ENCODE assay signal across 32 cellular contexts in genomic region chr1:171680339-171680738, GRCh38. TPM values are rescaled to one million over a fixed set of nuclear protein-coding genes. Genes with fewer than 3 reads are reported as not detected.
"Had no signal": no experiment of that assay in that cellular context is flagged by ENCODE, and none has a peak within 500 bp of the region (broad histone marks: within the 10 kb centered on the region; RNA-seq: fewer than 3 reads in every experiment).

No MANE protein-coding gene starts in this region.

- H3K27ac ChIP-seq: neural progenitor cell, ovary, parathyroid adenoma, psoas muscle, skin epidermis, spleen, suprapubic skin, testis, tibial artery, transverse colon, upper lobe of right lung, uterus had no signal

- DNase-seq: natural killer cell; occipital lobe; ovary; posterior cingulate gyrus; psoas muscle; right cardiac atrium; spleen; stimulated activated CD4-positive, alpha-beta T cell treated with anti-CD3 and anti-CD28 coated beads, Interleukin-12 subunit alpha, Interleukin-12 subunit beta, amount 100 ng/mL, for 4 hours; stimulated activated CD4-positive, alpha-beta T cell treated with anti-CD3 and anti-CD28 coated beads, Interleukin-1b, Interleukin-23, amount 100 ng/mL, for 48 hours; stimulated activated CD4-positive, alpha-beta T cell treated with anti-CD3 and anti-CD28 coated beads, Interleukin-4, amount 100 ng/mL, for 1 hour; stimulated activated CD4-positive, alpha-beta T cell treated with anti-CD3 and anti-CD28 coated beads, Interleukin-4, amount 100 ng/mL, for 4 hours; stimulated activated CD8-positive, alpha-beta memory T cell treated with anti-CD3 and anti-CD28 coated beads, Interleukin-4, amount 100 ng/mL, for 48 hours; stimulated activated naive CD4-positive, alpha-beta T cell; stimulated activated naive CD8-positive, alpha-beta T cell treated with anti-CD3 and anti-CD28 coated beads, Interleukin-15, amount 100 ng/mL, for 72 hours; stimulated activated naive CD8-positive, alpha-beta T cell treated with anti-CD3 and anti-CD28 coated beads, Interleukin-15, Interleukin-2, amounts not matched to agents 100 U/mL and 50 U/mL, for 24 hours; substantia nigra; testis; tibial artery; transverse colon; upper lobe of right lung; uterus had no signal

- H3K79me2 ChIP-seq: parathyroid adenoma had no signal

- H3K27me3 ChIP-seq: neural progenitor cell, ovary, spleen, suprapubic skin, testis, tibial artery, transverse colon, upper lobe of right lung, uterus had no signal

- H3K9ac ChIP-seq: neural progenitor cell, parathyroid adenoma had no signal

- H3K4me3 ChIP-seq: neural progenitor cell, ovary, psoas muscle, skin epidermis, smooth muscle cell, spleen, suprapubic skin, testis, tibial artery, transverse colon, upper lobe of right lung, uterus had no signal

- H3K36me3 ChIP-seq: neural progenitor cell, ovary, spleen, suprapubic skin, tibial artery, transverse colon, upper lobe of right lung, uterus had no signal

- H2AFZ ChIP-seq: neural progenitor cell, parathyroid adenoma had no signal

- ATAC-seq: natural killer cell; psoas muscle; right cardiac atrium; sciatic nerve; stimulated activated memory B cell treated with anti-CD40 and anti-IgM and Interleukin-4, amounts not matched to agents 10 μg/mL and 1 μg/mL and 100 μg/mL, for 72 hours; stimulated activated naive CD8-positive, alpha-beta T cell treated with anti-CD3 and anti-CD28 coated beads, Interleukin-15, amount 100 ng/mL, for 72 hours; stimulated activated naive CD8-positive, alpha-beta T cell treated with anti-CD3 and anti-CD28 coated beads, Interleukin-15, Interleukin-2, amounts not matched to agents 100 U/mL and 50 U/mL, for 24 hours; upper lobe of right lung had no signal

- H3K4me1 ChIP-seq: neural progenitor cell, parathyroid adenoma, psoas muscle, spleen, testis, transverse colon, upper lobe of right lung, uterus had no signal

- H3K9me3 ChIP-seq: ovary, psoas muscle, spleen, suprapubic skin, testis, tibial artery, transverse colon, upper lobe of right lung, uterus had no signal

- H3K4me2 ChIP-seq: neural progenitor cell, smooth muscle cell had no signal

RNA-seq across cellular contexts. Expression of gene MYOC, which starts 27.9 kb away (rescaled TPM):
- total RNA-seq: natural killer cell, occipital lobe, osteoblast, progenitor cell of endocrine pancreas, smooth muscle cell, spleen had no signal
- polyA plus RNA-seq: neural cell, smooth muscle cell had no signal

RNA-seq across cellular contexts. Expression of gene MYOCOS, which starts 58.3 kb away (rescaled TPM):
- total RNA-seq: natural killer cell, occipital lobe, progenitor cell of endocrine pancreas, right cardiac atrium, sciatic nerve, smooth muscle cell, spleen, suprapubic skin, transverse colon, upper lobe of right lung, urinary bladder had no signal
- polyA plus RNA-seq: neural cell, psoas muscle, smooth muscle cell, spleen, urinary bladder had no signal
